1 cellular context compared by ENCODE assay signal in the genomic region with DNA sequence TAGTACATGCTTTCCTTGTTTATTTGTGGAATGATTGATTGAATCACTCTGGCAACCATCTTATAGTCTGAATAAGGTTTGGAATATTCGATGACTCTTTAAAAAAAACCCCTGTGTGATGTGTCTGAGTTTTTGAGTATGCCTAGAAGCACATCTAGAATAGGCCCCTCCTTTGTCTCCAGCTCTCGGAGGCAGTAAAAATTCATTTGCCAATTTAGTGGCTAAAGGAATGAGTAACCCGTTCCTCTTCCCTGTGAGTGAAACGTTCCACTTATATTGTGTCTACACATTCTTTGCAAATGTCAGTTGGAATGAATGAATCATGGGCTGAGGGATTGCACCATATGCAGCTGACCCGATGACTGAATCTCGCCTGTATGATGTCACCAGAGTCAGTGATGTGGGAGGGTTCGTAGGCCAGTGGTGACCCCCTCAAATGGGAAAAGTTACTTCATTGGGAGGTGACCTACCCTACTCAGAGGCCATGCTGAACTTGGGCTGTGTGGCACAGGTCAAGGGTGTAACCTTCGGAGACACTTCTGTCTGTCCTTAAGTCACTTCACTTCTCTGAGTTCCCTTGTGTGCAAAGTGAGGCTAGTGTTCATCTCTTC.
TF ChIP-seq lines count a peak whose summit lies in the region.

No MANE protein-coding gene starts in this region.

TF ChIP-seq in SK-N-SH, 30 proteins besides CTCF, POLR2A, EP300 and RAD21 (continued from another document):
- TF ChIP-seq, protein P1, sequence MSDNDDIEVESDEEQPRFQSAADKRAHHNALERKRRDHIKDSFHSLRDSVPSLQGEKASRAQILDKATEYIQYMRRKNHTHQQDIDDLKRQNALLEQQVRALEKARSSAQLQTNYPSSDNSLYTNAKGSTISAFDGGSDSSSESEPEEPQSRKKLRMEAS (IDR thresholded peaks at IDR 0.05; ENCODE audit: low read depth), result 0 out of 2 replicates have a peak, but pooled peaks have one; percentile 44
- TF ChIP-seq NFIC (IDR thresholded peaks at IDR 0.05; ENCODE audit: borderline replicate concordance) (peak; percentile 64), SIN3A (IDR thresholded peaks at IDR 0.05; ENCODE audit: borderline replicate concordance, low read depth, low read length) (0 out of 2 replicates have a peak, but pooled peaks have one; percentile 31), FOXJ3 (CRISPR knock-in tag; IDR thresholded peaks at IDR 0.05) (no peak), CHD2 (IDR thresholded peaks at IDR 0.05; ENCODE audit: low read length, partially characterized antibody) (no peak), ELF1 (IDR thresholded peaks at IDR 0.05) (no peak), YY1 (IDR thresholded peaks at IDR 0.05; ENCODE audit: low read depth) (no peak), TCF12 (IDR thresholded peaks at IDR 0.05) (peak; percentile 92), NRF1 (IDR thresholded peaks at IDR 0.05; ENCODE audit: low read depth, low read length) (no peak), TEAD4 (IDR thresholded peaks at IDR 0.05; ENCODE audit: borderline replicate concordance, insufficient read depth) (peak; percentile 80), FOXM1 (IDR thresholded peaks at IDR 0.05; ENCODE audit: low read depth) (no peak), RCOR1 (IDR thresholded peaks at IDR 0.05; ENCODE audit: low read length) (no peak), GABPA (IDR thresholded peaks at IDR 0.05; ENCODE audit: low read depth) (no peak), GATA2 (CRISPR knock-in tag; IDR thresholded peaks at IDR 0.05) (no peak), TAF1 (IDR thresholded peaks at IDR 0.05; ENCODE audit: borderline replicate concordance, low read depth, low read length) (peak; percentile 23; the same call in 1 of the 2 replicates), EZH2phosphoT487 (IDR thresholded peaks at IDR 0.05; ENCODE audit: borderline replicate concordance, low read depth) (no peak)
- TF ChIP-seq, protein P2, sequence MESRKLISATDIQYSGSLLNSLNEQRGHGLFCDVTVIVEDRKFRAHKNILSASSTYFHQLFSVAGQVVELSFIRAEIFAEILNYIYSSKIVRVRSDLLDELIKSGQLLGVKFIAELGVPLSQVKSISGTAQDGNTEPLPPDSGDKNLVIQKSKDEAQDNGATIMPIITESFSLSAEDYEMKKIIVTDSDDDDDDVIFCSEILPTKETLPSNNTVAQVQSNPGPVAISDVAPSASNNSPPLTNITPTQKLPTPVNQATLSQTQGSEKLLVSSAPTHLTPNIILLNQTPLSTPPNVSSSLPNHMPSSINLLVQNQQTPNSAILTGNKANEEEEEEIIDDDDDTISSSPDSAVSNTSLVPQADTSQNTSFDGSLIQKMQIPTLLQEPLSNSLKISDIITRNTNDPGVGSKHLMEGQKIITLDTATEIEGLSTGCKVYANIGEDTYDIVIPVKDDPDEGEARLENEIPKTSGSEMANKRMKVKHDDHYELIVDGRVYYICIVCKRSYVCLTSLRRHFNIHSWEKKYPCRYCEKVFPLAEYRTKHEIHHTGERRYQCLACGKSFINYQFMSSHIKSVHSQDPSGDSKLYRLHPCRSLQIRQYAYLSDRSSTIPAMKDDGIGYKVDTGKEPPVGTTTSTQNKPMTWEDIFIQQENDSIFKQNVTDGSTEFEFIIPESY (IDR thresholded peaks at IDR 0.05; ENCODE audit: borderline replicate concordance, low read depth), result peak; percentile 65
- TF ChIP-seq, protein P3, sequence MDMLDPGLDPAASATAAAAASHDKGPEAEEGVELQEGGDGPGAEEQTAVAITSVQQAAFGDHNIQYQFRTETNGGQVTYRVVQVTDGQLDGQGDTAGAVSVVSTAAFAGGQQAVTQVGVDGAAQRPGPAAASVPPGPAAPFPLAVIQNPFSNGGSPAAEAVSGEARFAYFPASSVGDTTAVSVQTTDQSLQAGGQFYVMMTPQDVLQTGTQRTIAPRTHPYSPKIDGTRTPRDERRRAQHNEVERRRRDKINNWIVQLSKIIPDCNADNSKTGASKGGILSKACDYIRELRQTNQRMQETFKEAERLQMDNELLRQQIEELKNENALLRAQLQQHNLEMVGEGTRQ (IDR thresholded peaks at IDR 0.05; ENCODE audit: borderline replicate concordance, low read depth, low read length), result no peak
- TF ChIP-seq, protein P4, sequence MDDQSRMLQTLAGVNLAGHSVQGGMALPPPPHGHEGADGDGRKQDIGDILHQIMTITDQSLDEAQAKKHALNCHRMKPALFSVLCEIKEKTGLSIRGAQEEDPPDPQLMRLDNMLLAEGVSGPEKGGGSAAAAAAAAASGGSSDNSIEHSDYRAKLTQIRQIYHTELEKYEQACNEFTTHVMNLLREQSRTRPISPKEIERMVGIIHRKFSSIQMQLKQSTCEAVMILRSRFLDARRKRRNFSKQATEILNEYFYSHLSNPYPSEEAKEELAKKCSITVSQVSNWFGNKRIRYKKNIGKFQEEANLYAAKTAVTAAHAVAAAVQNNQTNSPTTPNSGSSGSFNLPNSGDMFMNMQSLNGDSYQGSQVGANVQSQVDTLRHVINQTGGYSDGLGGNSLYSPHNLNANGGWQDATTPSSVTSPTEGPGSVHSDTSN (IDR thresholded peaks at IDR 0.05), result peak; percentile 88
TF ChIP-seq in SK-N-SH: peak in this region for 12.
